Comparison of ENCODE assay signal across 10 cellular contexts in genomic region chr3:63970596-63971468, GRCh38. TPM values are rescaled to one million over a fixed set of nuclear protein-coding genes. Genes with fewer than 3 reads are reported as not detected.
DNase-seq lines count a peak whose midpoint lies in the region; ATAC-seq and TF ChIP-seq lines count a peak whose summit lies in the region.
"Had no signal": no experiment of that assay in that cellular context is flagged by ENCODE, and none has a peak within 500 bp of the region (broad histone marks: within the 10 kb centered on the region; RNA-seq: fewer than 3 reads in every experiment).

No MANE protein-coding gene starts in this region.

- 5 to 21% methylated on average over 7 to 11 of the region's 11 CpGs for WGBS in endodermal cell (ENCODE audit: insufficient coverage in 1 of 2, insufficient read length in 1 of 2), 2 experiments

- H3K27ac Mint-ChIP-seq in endodermal cell (peak overlapping the region; percentile 15), natural killer cell (peak overlapping the region; percentile 95 to 99)

- H3K4me1 Mint-ChIP-seq in endodermal cell (peaks cover 74% of the 10 kb centered on the region), natural killer cell (peaks cover 88 to 89% of the 10 kb centered on the region in 2 donors)

- H3K4me3 Mint-ChIP-seq in endodermal cell (peak overlapping the region; percentile 37), natural killer cell (peak overlapping the region; percentile 99)

- H3K4me1 ChIP-seq in endodermal cell (ENCODE audit: control insufficient read depth, insufficient read depth, low read length), result peaks cover 63% of the 10 kb centered on the region
- H3K4me1 ChIP-seq in uterus, result peaks cover 3 to 15% of the 10 kb centered on the region in 2 donors

- no peaks in the 10 kb centered on the region for H3K27me3 ChIP-seq in endodermal cell (ENCODE audit: control insufficient read depth, insufficient read depth, low read length, poor library complexity, severe bottlenecking)
- H3K27me3 ChIP-seq in uterus, result no peaks in the 10 kb centered on the region

- H3K36me3 ChIP-seq in endodermal cell (ENCODE audit: control insufficient read depth, insufficient read depth, low read length), result peaks cover 14% of the 10 kb centered on the region
- no peaks in the 10 kb centered on the region for H3K36me3 ChIP-seq in uterus

- H3K9me3 ChIP-seq in endodermal cell (ENCODE audit: control insufficient read depth, low read length) (no peaks in the 10 kb centered on the region), uterus (no peaks in the 10 kb centered on the region)

- ATAC-seq in Right ventricle myocardium inferior, result peak; percentile 24
- ATAC-seq in natural killer cell, result no peak
- no peak for ATAC-seq in GM18907 (IDR thresholded peaks at IDR 0.05; ENCODE audit: unreplicated experiment)

- no peak for TF ChIP-seq CTCF in endodermal cell (conservative IDR thresholded peaks at IDR 0.05)
- no peak for TF ChIP-seq CTCF in natural killer cell (IDR thresholded peaks at IDR 0.05)
- no peak for TF ChIP-seq CTCF in uterus (IDR thresholded peaks at IDR 0.05)

- H3K27ac ChIP-seq in endodermal cell (ENCODE audit: low read depth, low read length) (peak overlapping the region; percentile 89), uterus (peak overlapping the region; percentile 66 to 67)

- intact Hi-C loops in Right ventricle myocardium inferior (cut with DNase I) (no loop called here), cardiac septum (cut with DNase I) (no loop called here), natural killer cell (cut with micrococcal nuclease) (loop anchor here (1.0 kb wide), 1 partner anchor 7 kb away; no protein-coding TSS in a partner anchor), uterus (cut with DNase I; ENCODE audit: low total_unique reads) (no loop called here)

- H3K4me3 ChIP-seq in endodermal cell (ENCODE audit: low read length) (peak overlapping the region; percentile 64), uterus (peak overlapping the region in 1 of 2 donors; percentile 12)

- no peaks in the 10 kb centered on the region for H3K9me3 Mint-ChIP-seq in endodermal cell
- H3K9me3 Mint-ChIP-seq in natural killer cell, result no peaks in the 10 kb centered on the region

- H3K27me3 Mint-ChIP-seq in endodermal cell (ENCODE audit: insufficient read depth) (no peaks in the 10 kb centered on the region), natural killer cell (ENCODE audit: low read depth in 2 of 2) (no peaks in the 10 kb centered on the region)

- DNase-seq in Right ventricle myocardium inferior (ENCODE audit: missing footprints) (no peak), cardiac septum (ENCODE audit: low spot score) (no peak), endodermal cell (peak; percentile 78), natural killer cell (no peak), uterus (no peak), NCI-H146 (lab: John Stamatoyannopoulos, UW) (no peak), NCI-H345 treated with DMSO at 0.1 percent for 48 hours (lab: John Stamatoyannopoulos, UW; ENCODE audit: unreplicated experiment) (no peak)

- H3K36me3 Mint-ChIP-seq in endodermal cell (ENCODE audit: low read depth) (peaks cover 8% of the 10 kb centered on the region), natural killer cell (peaks cover 7% of the 10 kb centered on the region)

- TF ChIP-seq POLR2A in uterus (IDR thresholded peaks at IDR 0.05), result no peak

- H3K9ac ChIP-seq in endodermal cell (ENCODE audit: extremely low read depth, low read length, poor library complexity, severe bottlenecking), result no peak overlapping the region

RNA-seq across cellular contexts. Expression of gene PSMD6, which starts 52.5 kb away (rescaled TPM):
- total RNA-seq in Right ventricle myocardium inferior, result 73.7 TPM
- total RNA-seq in cardiac septum, result 85.7 TPM
- total RNA-seq in endodermal cell, result 100 to 1,000 TPM in 1 of 2 donors, 10 to 100 TPM in 1; 99.7 to 109 TPM
- polyA plus RNA-seq in endodermal cell (2013, experiment 1 of 2), result 115 TPM
- 104 TPM for polyA plus RNA-seq in endodermal cell (2013, experiment 2 of 2)
- 100 to 1,000 TPM in 2 of 3 donors, 10 to 100 TPM in 1; 84.4 to 105 (median 102) TPM for total RNA-seq in natural killer cell
- total RNA-seq in uterus, result 10 to 100 TPM; 49.2 to 72.1 (median 65.0) TPM

RNA-seq across cellular contexts. Expression of gene SCAANT1, which starts 58.6 kb away (rescaled TPM):
- total RNA-seq in Right ventricle myocardium inferior, result not detected
- total RNA-seq in cardiac septum, result not detected
- total RNA-seq in endodermal cell, result not detected
- polyA plus RNA-seq in endodermal cell (2013, experiment 1 of 2), result not detected
- not detected for polyA plus RNA-seq in endodermal cell (2013, experiment 2 of 2)
- 1 to 10 TPM in 2 of 3 donors, not detected in 1; 3.6 to 8.0 TPM for total RNA-seq in natural killer cell
- not detected for total RNA-seq in uterus
- polyA plus RNA-seq: adipose tissue, keratinocyte had no signal
